ENCODE assay signal across 12 cellular contexts in the genomic region with DNA sequence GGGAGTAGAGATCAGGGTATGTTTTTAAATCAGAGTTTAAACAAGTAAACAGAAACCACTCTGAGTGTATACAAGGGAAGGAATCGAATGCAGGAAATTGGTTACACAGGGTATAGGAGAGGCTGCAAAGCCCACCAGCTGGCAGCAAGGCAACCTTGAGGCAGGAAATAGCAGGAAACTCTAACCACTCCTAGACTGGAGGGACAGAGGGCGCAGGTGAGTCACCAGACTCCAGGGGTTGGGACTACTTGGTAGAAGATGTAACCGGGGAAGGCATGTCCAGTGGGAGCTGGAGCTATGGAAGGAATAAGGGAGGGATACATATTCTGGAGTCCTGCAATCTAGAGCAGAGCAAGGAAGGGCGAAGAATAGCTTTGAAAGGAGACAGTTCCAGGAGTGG.
DNase-seq lines count a peak whose midpoint lies in the region; ATAC-seq, FAIRE-seq and TF ChIP-seq lines count a peak whose summit lies in the region.
"Had no signal": no experiment of that assay in that cellular context is flagged by ENCODE, and none has a peak within 500 bp of the region (broad histone marks: within the 10 kb centered on the region; RNA-seq: fewer than 3 reads in every experiment).

No MANE protein-coding gene starts in this region.

- no peak overlapping the region for H3K4me2 ChIP-seq in OCI-LY3 (ENCODE audit: low read length)
- H3K4me2 ChIP-seq: BLaER1 treated with 17β-estradiol and CSF1 and Interleukin-3, amounts not matched to agents 10 nM and 100 nM; smooth muscle cell had no signal

- intact Hi-C loops in Right ventricle myocardium inferior (cut with DNase I) (no loop called here), posterior vena cava (cut with DNase I) (loop anchor here (10.0 kb wide), 2 partner anchors 648 to 1078 kb away; no protein-coding TSS in a partner anchor)

- FAIRE-seq in urothelium cell line (lab: Jason Lieb, UNC), result no peak

- no peaks in the 10 kb centered on the region for H4K20me1 ChIP-seq in OCI-LY3 (ENCODE audit: insufficient read depth, low read length)

- H3K9me3 Mint-ChIP-seq in T-cell, result peaks cover 0 to 6% (median 0%) of the 10 kb centered on the region in 3 donors

- H3K4me1 Mint-ChIP-seq in T-cell, result no peaks in the 10 kb centered on the region

- H3K9ac ChIP-seq in OCI-LY3 (ENCODE audit: low read length), result no peak overlapping the region
- H3K9ac ChIP-seq: BLaER1 treated with 17β-estradiol and CSF1 and Interleukin-3, amounts not matched to agents 10 nM and 100 nM had no signal

- POLR2A ChIA-PET in T-cell (lab: Charles Lee), result no interaction called here

- H3K79me2 ChIP-seq in OCI-LY3 (ENCODE audit: low read length), result no peaks in the 10 kb centered on the region

- no peak overlapping the region for H3K4me3 Mint-ChIP-seq in T-cell
- H3K4me3 Mint-ChIP-seq: stimulated activated naive CD8-positive, alpha-beta T cell treated with anti-CD3 and anti-CD28 coated beads, Interleukin-15, Interleukin-2, amounts not matched to agents 100 ng/mL and 50 ng/mL, for 24 hours had no signal

- no peaks in the 10 kb centered on the region for H3K36me3 Mint-ChIP-seq in T-cell

- H3K4me3 ChIP-seq in cardiac muscle cell (no peak overlapping the region), OCI-LY3 (ENCODE audit: low read length) (no peak overlapping the region), fibroblast of pulmonary artery (replicated peaks; ENCODE audit: low read depth, low read length) (no peak overlapping the region)
- H3K4me3 ChIP-seq: BLaER1 treated with 17β-estradiol and CSF1 and Interleukin-3, amounts not matched to agents 10 nM and 100 nM; lung; smooth muscle cell had no signal

- no peak overlapping the region for H3K27ac Mint-ChIP-seq in T-cell
- H3K27ac Mint-ChIP-seq: stimulated activated naive CD8-positive, alpha-beta T cell treated with anti-CD3 and anti-CD28 coated beads, Interleukin-15, Interleukin-2, amounts not matched to agents 100 ng/mL and 50 ng/mL, for 24 hours had no signal

- H3K36me3 ChIP-seq in cardiac muscle cell (no peaks in the 10 kb centered on the region), OCI-LY3 (replicated peaks; ENCODE audit: low read depth, low read length) (no peaks in the 10 kb centered on the region)
- H3K36me3 ChIP-seq: BLaER1 treated with 17β-estradiol and CSF1 and Interleukin-3, amounts not matched to agents 10 nM and 100 nM had no signal

- H3K9me3 ChIP-seq in cardiac muscle cell (ENCODE audit: low read depth), result no peaks in the 10 kb centered on the region
- no peaks in the 10 kb centered on the region; the same call in 1 of the 2 replicates for H3K9me3 ChIP-seq in OCI-LY3 (ENCODE audit: insufficient read depth, low read length)

- TF ChIP-seq CTCF in cardiac muscle cell (IDR thresholded peaks at IDR 0.05; ENCODE audit: low read depth, low read length), result peak; percentile 25
- TF ChIP-seq CTCF in OCI-LY3 (IDR thresholded peaks at IDR 0.05; ENCODE audit: low read depth, low read length), result peak; percentile 33; the same call in 1 of the 2 replicates
- TF ChIP-seq CTCF in fibroblast of pulmonary artery (IDR thresholded peaks at IDR 0.05; ENCODE audit: low read length, missing control alignments), result peak; percentile 14

- H3K27me3 ChIP-seq in cardiac muscle cell (peaks cover 21% of the 10 kb centered on the region), OCI-LY3 (ENCODE audit: low read depth, low read length) (no peaks in the 10 kb centered on the region)

- DNase-seq in cardiac muscle cell (ENCODE audit: low read depth in 1 of 2, low spot score in 1 of 2) (peak; percentile 30 to 56), Right ventricle myocardium inferior (ENCODE audit: missing footprints) (no peak), fibroblast of pulmonary artery (ENCODE audit: low read depth) (no peak), urothelium cell line (ENCODE audit: low spot score) (peak; percentile 50), T-cell (no peak), NCI-H128 (lab: John Stamatoyannopoulos, UW; ENCODE audit: unreplicated experiment) (no peak), posterior vena cava (ENCODE audit: low spot score) (no peak)

- CTCF ChIA-PET in T-cell (lab: Charles Lee), result no interaction called here

- H3K4me1 ChIP-seq in cardiac muscle cell (ENCODE audit: low read depth) (no peaks in the 10 kb centered on the region), OCI-LY3 (ENCODE audit: low read length) (no peaks in the 10 kb centered on the region)
- H3K4me1 ChIP-seq: BLaER1 treated with 17β-estradiol and CSF1 and Interleukin-3, amounts not matched to agents 10 nM and 100 nM had no signal

- peaks cover 0 to 6% of the 10 kb centered on the region in 2 donors for H3K27me3 Mint-ChIP-seq in T-cell

- ATAC-seq in Right ventricle myocardium inferior (no peak), T-cell (replicated peaks in 1 of 4) (no peak)

- H3K27ac ChIP-seq in cardiac muscle cell (no peak overlapping the region), OCI-LY3 (ENCODE audit: low read length) (no peak overlapping the region)
- H3K27ac ChIP-seq: BLaER1 treated with 17β-estradiol and CSF1 and Interleukin-3, amounts not matched to agents 10 nM and 100 nM had no signal

- no peak overlapping the region for H2AFZ ChIP-seq in OCI-LY3 (ENCODE audit: low read depth, low read length)

Comparison
In these comparisons a context has a peak if more than half of its experiments do, and no peak if none do; other contexts are left out.
1. DNase-seq: peak in cardiac muscle cell (2 of 2) and urothelium cell line (single experiment); none in Right ventricle myocardium inferior (single experiment), fibroblast of pulmonary artery (single experiment), T-cell (0 of 34), NCI-H128 (single experiment) and posterior vena cava (single experiment).
2. Peak in every context shown above with its lines, with median percentiles within 50 percentile points of each other: CTCF ChIP-seq.